ENCODE assay signal across 1 cellular context in the genomic region with DNA sequence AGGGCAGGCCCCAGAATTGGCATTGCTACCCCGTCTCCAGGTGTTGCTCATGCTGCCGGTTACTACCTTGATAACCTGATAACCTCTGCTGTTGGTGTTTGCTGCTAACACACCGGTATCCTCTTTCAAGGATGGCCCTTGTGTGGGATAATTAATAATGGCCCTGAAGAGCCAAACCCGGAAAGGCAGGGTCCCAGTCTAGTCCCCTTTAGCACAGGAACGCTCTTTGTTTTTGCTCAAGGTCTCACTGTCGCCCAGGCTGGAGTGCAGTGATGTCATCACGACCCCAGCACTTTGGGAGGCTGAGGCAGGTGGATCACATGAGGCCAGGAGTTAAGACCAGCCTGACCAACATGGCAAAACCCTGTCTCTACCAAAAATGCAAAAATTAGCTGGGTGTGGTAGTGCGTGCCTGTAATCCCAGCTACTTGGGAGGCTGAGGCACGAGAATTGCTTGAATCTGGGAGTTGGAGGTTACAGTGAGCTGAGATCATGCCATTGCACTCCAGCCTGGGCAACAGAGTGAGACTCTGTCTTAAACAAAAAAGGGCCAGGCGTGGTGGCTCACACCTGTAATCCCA.
TF ChIP-seq lines count a peak whose summit lies in the region.

No MANE protein-coding gene starts in this region.

TF ChIP-seq in WTC11, 78 proteins besides CTCF, POLR2A, EP300 and RAD21:
- peak; percentile 52; the same call in 1 of the 2 replicates for TF ChIP-seq ZNF121 (CRISPR knock-in tag; IDR thresholded peaks at IDR 0.05)
TF ChIP-seq in WTC11: peak in this region for 1; not testable (repeated sequence) for 77.
